ENCODE assay signal across 8 cellular contexts in genomic region chr10:29409241-29410051, GRCh38.
DNase-seq lines count a peak whose midpoint lies in the region; ATAC-seq and TF ChIP-seq lines count a peak whose summit lies in the region.

No MANE protein-coding gene starts in this region.

- peaks cover 27% of the 10 kb centered on the region for H3K4me1 Mint-ChIP-seq in activated CD8-positive, alpha-beta T cell treated with anti-CD3 and anti-CD28 coated beads, Interleukin-2, amount 10 ng/mL, durations not matched to agents 7 days and 5 days (ENCODE audit: low read depth)
- H3K4me1 Mint-ChIP-seq in stimulated activated naive CD8-positive, alpha-beta T cell treated with anti-CD3 and anti-CD28 coated beads, Interleukin-15, amount 100 ng/mL, for 72 hours: peaks cover 34% of the 10 kb centered on the region

- H3K36me3 Mint-ChIP-seq in activated CD8-positive, alpha-beta T cell treated with anti-CD3 and anti-CD28 coated beads, Interleukin-2, amount 10 ng/mL, durations not matched to agents 7 days and 5 days (ENCODE audit: low read depth): peaks cover 15% of the 10 kb centered on the region

- H3K4me3 Mint-ChIP-seq in activated CD8-positive, alpha-beta T cell treated with anti-CD3 and anti-CD28 coated beads, Interleukin-2, amount 10 ng/mL, durations not matched to agents 7 days and 5 days: peak overlapping the region; percentile 90
- peak overlapping the region; percentile 96 to 97 for H3K4me3 Mint-ChIP-seq in stimulated activated naive CD8-positive, alpha-beta T cell treated with anti-CD3 and anti-CD28 coated beads, Interleukin-15, amount 100 ng/mL, for 72 hours

- in situ Hi-C loops in ACHN (cut with HindIII; ENCODE audit: low pct_ligation_motif_present, low pct_unique_long_range_greater_than_20kb, low sequenced_read_pairs): no loop called here

- peak overlapping the region; percentile 87 for H3K27ac Mint-ChIP-seq in activated CD8-positive, alpha-beta T cell treated with anti-CD3 and anti-CD28 coated beads, Interleukin-2, amount 10 ng/mL, durations not matched to agents 7 days and 5 days
- H3K27ac Mint-ChIP-seq in stimulated activated naive CD8-positive, alpha-beta T cell treated with anti-CD3 and anti-CD28 coated beads, Interleukin-15, amount 100 ng/mL, for 72 hours: peak overlapping the region; percentile 95 to 98

- no peaks in the 10 kb centered on the region for H3K9me3 ChIP-seq in endocrine pancreas (ENCODE audit: control insufficient read depth, low read length)
- peaks cover 35% of the 10 kb centered on the region for H3K9me3 ChIP-seq in mesodermal cell (ENCODE audit: control insufficient read depth, low read length)

- H3K9me3 Mint-ChIP-seq in activated CD8-positive, alpha-beta T cell treated with anti-CD3 and anti-CD28 coated beads, Interleukin-2, amount 10 ng/mL, durations not matched to agents 7 days and 5 days (ENCODE audit: insufficient read depth): peaks cover 12% of the 10 kb centered on the region
- H3K9me3 Mint-ChIP-seq in stimulated activated naive CD8-positive, alpha-beta T cell treated with anti-CD3 and anti-CD28 coated beads, Interleukin-15, amount 100 ng/mL, for 72 hours: peaks cover 4 to 11% of the 10 kb centered on the region in 2 donors

- DNase-seq in ACHN (peak; percentile 67), NCI-H345 (lab: John Stamatoyannopoulos, UW) (peak; percentile 67)
- peak; percentile 55 for DNase-seq in activated CD8-positive, alpha-beta T cell treated with anti-CD3 and anti-CD28 coated beads, Interleukin-2, amount 10 ng/mL, durations not matched to agents 7 days and 5 days
- DNase-seq in stimulated activated naive CD8-positive, alpha-beta T cell treated with anti-CD3 and anti-CD28 coated beads, Interleukin-15, amount 100 ng/mL, for 72 hours: peak; percentile 40 to 44

- WGBS in mesodermal cell (ENCODE audit: insufficient coverage in 2 of 2), 2 experiments: 51 to 54% methylated on average over 46 to 68 of the region's 68 CpGs

- CTCF ChIA-PET in activated CD8-positive, alpha-beta T cell treated with anti-CD3 and anti-CD28 coated beads, Interleukin-2, amount 10 ng/mL, durations not matched to agents 7 days and 5 days (lab: Charles Lee): interaction anchor here (1.2 to 3.0 kb wide), 8 partner anchors 13 to 103 kb away, joined by 3 to 18 read pairs (median 8); no protein-coding TSS in a partner anchor

- POLR2A ChIA-PET in activated CD8-positive, alpha-beta T cell treated with anti-CD3 and anti-CD28 coated beads, Interleukin-2, amount 10 ng/mL, durations not matched to agents 7 days and 5 days (lab: Charles Lee): interaction anchor here (1.6 kb wide), 1 partner anchor 11 kb away, joined by 5 read pairs; no protein-coding TSS in a partner anchor

- H3K4me3 ChIP-seq in endocrine pancreas (ENCODE audit: control insufficient read depth, insufficient read depth, low read length) (peak overlapping the region; percentile 72), mesodermal cell (ENCODE audit: extremely low read depth, insufficient read depth, low read length, poor library complexity, severe bottlenecking) (peak overlapping the region; percentile 49)

- peak; percentile 45 for TF ChIP-seq POLR2A in GM18526 (IDR thresholded peaks at IDR 0.05; ENCODE audit: extremely low read depth, insufficient read length)

- H3K27me3 Mint-ChIP-seq in activated CD8-positive, alpha-beta T cell treated with anti-CD3 and anti-CD28 coated beads, Interleukin-2, amount 10 ng/mL, durations not matched to agents 7 days and 5 days (ENCODE audit: low read depth): no peaks in the 10 kb centered on the region
- H3K27me3 Mint-ChIP-seq in stimulated activated naive CD8-positive, alpha-beta T cell treated with anti-CD3 and anti-CD28 coated beads, Interleukin-15, amount 100 ng/mL, for 72 hours: no peaks in the 10 kb centered on the region

- H3K27ac ChIP-seq in mesodermal cell (ENCODE audit: low read depth, low read length, severe bottlenecking): no peak overlapping the region

- no peaks in the 10 kb centered on the region for H3K36me3 ChIP-seq in endocrine pancreas (ENCODE audit: control insufficient read depth, insufficient read depth, low read length)
- no peaks in the 10 kb centered on the region for H3K36me3 ChIP-seq in mesodermal cell (ENCODE audit: control insufficient read depth, insufficient read depth, low read length)

- ATAC-seq in HG03060 (IDR thresholded peaks at IDR 0.05; ENCODE audit: low read depth, unreplicated experiment): peak; percentile 47
- peak; percentile 87 for ATAC-seq in activated CD8-positive, alpha-beta T cell treated with anti-CD3 and anti-CD28 coated beads, Interleukin-2, amount 10 ng/mL, durations not matched to agents 7 days and 5 days
- peak; percentile 71 for ATAC-seq in stimulated activated naive CD8-positive, alpha-beta T cell treated with anti-CD3 and anti-CD28 coated beads, Interleukin-15, amount 100 ng/mL, for 72 hours

- peak overlapping the region; percentile 86 for H3K9ac ChIP-seq in endocrine pancreas (ENCODE audit: control insufficient read depth, insufficient read depth, low read length)

- H3K4me1 ChIP-seq in endocrine pancreas (ENCODE audit: control insufficient read depth, insufficient read depth, low read length): peaks cover 20% of the 10 kb centered on the region
- H3K4me1 ChIP-seq in mesodermal cell (ENCODE audit: control insufficient read depth, insufficient read depth, low read length, poor library complexity, severe bottlenecking): no peaks in the 10 kb centered on the region

- no peaks in the 10 kb centered on the region for H3K27me3 ChIP-seq in endocrine pancreas (ENCODE audit: control insufficient read depth, insufficient read depth, low read length)
